In genomic region chr1:82449671-82450070, GRCh38 we compare ENCODE assay signal across 30 cellular contexts.
DNase-seq lines count a peak whose midpoint lies in the region; ATAC-seq and TF ChIP-seq lines count a peak whose summit lies in the region.
"Had no signal": no experiment of that assay in that cellular context is flagged by ENCODE, and none has a peak within 500 bp of the region (broad histone marks: within the 10 kb centered on the region; RNA-seq: fewer than 3 reads in every experiment).

No MANE protein-coding gene starts in this region.

- DNase-seq in LHCN-M2 (ENCODE audit: low read depth) (peak; percentile 14), brain microvascular endothelial cell (peak; percentile 73), kidney epithelial cell (ENCODE audit: low read depth) (peak; percentile 56)
- DNase-seq in activated naive CD4-positive, alpha-beta T cell (lab: John Stamatoyannopoulos, UW), result no peak
- DNase-seq in activated T-helper 1 cell treated with anti-CD3 and anti-CD28 coated beads, Interleukin-12 subunit alpha, Interleukin-12 subunit beta, Interleukin-2, Interleukin-4 antibody, amounts not matched to agents 30 ng/mL and 10 ng/mL and 1 ng/mL, durations not matched to agents 14 hours and 24 hours and 36 hours (ENCODE audit: low spot score), result no peak
- DNase-seq: activated CD4-positive, alpha-beta T cell treated with anti-CD3 and anti-CD28 coated beads, Interleukin-2, amount 50 U/mL, for 48 hours; activated CD4-positive, CD25-positive, alpha-beta regulatory T cell treated with anti-CD3 and anti-CD28 coated beads, Interleukin-2, amount 50 U/mL, for 72 hours; activated naive CD4-positive, alpha-beta T cell treated with anti-CD3 and anti-CD28 coated beads, Interleukin-2, amount 10 ng/mL, durations not matched to agents 7 days and 5 days; activated T-cell treated with anti-CD3 and anti-CD28 coated beads, Interleukin-2, amount 50 U/mL, for 72 hours; caudate nucleus; dermis blood vessel endothelial cell; DMS79; gastrocnemius medialis; GF-D8; Karpas-422; left colon; mammary epithelial cell; NCI-H1436; NCI-H2081; NCI-H748 treated with DMSO at 0.1 percent for 48 hours; SK-N-SH; stimulated activated naive CD4-positive, alpha-beta T cell; T-helper 2 cell; upper lobe of left lung had no signal

- no peak overlapping the region for H3K4me3 Mint-ChIP-seq in activated T-helper 1 cell treated with anti-CD3 and anti-CD28 coated beads, Interleukin-12 subunit alpha, Interleukin-12 subunit beta, Interleukin-2, Interleukin-4 antibody, amounts not matched to agents 30 ng/mL and 10 ng/mL and 1 ng/mL, durations not matched to agents 14 hours and 24 hours and 36 hours
- H3K4me3 Mint-ChIP-seq: activated naive CD4-positive, alpha-beta T cell treated with anti-CD3 and anti-CD28 coated beads, Interleukin-2, amount 10 ng/mL, durations not matched to agents 7 days and 5 days; activated T-cell treated with anti-CD3 and anti-CD28 coated beads, Interleukin-2, amount 50 U/mL, for 72 hours; CD14-positive monocyte; nephron had no signal

- H3K27ac Mint-ChIP-seq in activated T-helper 1 cell treated with anti-CD3 and anti-CD28 coated beads, Interleukin-12 subunit alpha, Interleukin-12 subunit beta, Interleukin-2, Interleukin-4 antibody, amounts not matched to agents 30 ng/mL and 10 ng/mL and 1 ng/mL, durations not matched to agents 14 hours and 24 hours and 36 hours, result no peak overlapping the region
- H3K27ac Mint-ChIP-seq: activated naive CD4-positive, alpha-beta T cell treated with anti-CD3 and anti-CD28 coated beads, Interleukin-2, amount 10 ng/mL, durations not matched to agents 7 days and 5 days; activated T-cell treated with anti-CD3 and anti-CD28 coated beads, Interleukin-2, amount 50 U/mL, for 72 hours; CD14-positive monocyte; nephron had no signal

- H3K4me3 ChIP-seq in brain microvascular endothelial cell (ENCODE audit: low read depth, low read length) (no peak overlapping the region), kidney epithelial cell (ENCODE audit: low read depth, low read length) (no peak overlapping the region)
- H3K4me3 ChIP-seq: esophagus muscularis mucosa, gastrocnemius medialis, upper lobe of left lung had no signal

- TF ChIP-seq CTCF in brain microvascular endothelial cell (IDR thresholded peaks at IDR 0.05; ENCODE audit: low read depth, low read length, missing control alignments), result no peak
- TF ChIP-seq CTCF in kidney epithelial cell (IDR thresholded peaks at IDR 0.05; ENCODE audit: insufficient read depth, low read length, poor library complexity, severe bottlenecking), result no peak

- intact Hi-C loops in activated T-helper 1 cell treated with anti-CD3 and anti-CD28 coated beads, Interleukin-12 subunit alpha, Interleukin-12 subunit beta, Interleukin-2, Interleukin-4 antibody, amounts not matched to agents 30 ng/mL and 10 ng/mL and 1 ng/mL, durations not matched to agents 14 hours and 24 hours and 36 hours (cut with micrococcal nuclease), result no loop called here

- H3K27ac ChIP-seq in brain microvascular endothelial cell, result no peak overlapping the region
- H3K27ac ChIP-seq: esophagus muscularis mucosa, gastrocnemius medialis, upper lobe of left lung had no signal

- peaks cover 12% of the 10 kb centered on the region for H3K9me3 Mint-ChIP-seq in activated T-helper 1 cell treated with anti-CD3 and anti-CD28 coated beads, Interleukin-12 subunit alpha, Interleukin-12 subunit beta, Interleukin-2, Interleukin-4 antibody, amounts not matched to agents 30 ng/mL and 10 ng/mL and 1 ng/mL, durations not matched to agents 14 hours and 24 hours and 36 hours

- H3K36me3 Mint-ChIP-seq in activated T-helper 1 cell treated with anti-CD3 and anti-CD28 coated beads, Interleukin-12 subunit alpha, Interleukin-12 subunit beta, Interleukin-2, Interleukin-4 antibody, amounts not matched to agents 30 ng/mL and 10 ng/mL and 1 ng/mL, durations not matched to agents 14 hours and 24 hours and 36 hours (ENCODE audit: low read depth), result peaks cover 1% of the 10 kb centered on the region
- H3K36me3 Mint-ChIP-seq: activated naive CD4-positive, alpha-beta T cell treated with anti-CD3 and anti-CD28 coated beads, Interleukin-2, amount 10 ng/mL, durations not matched to agents 7 days and 5 days; CD14-positive monocyte had no signal

- H3K27me3 ChIP-seq in brain microvascular endothelial cell (replicated peaks) (no peaks in the 10 kb centered on the region), kidney epithelial cell (ENCODE audit: control insufficient read depth, insufficient read depth, low read length) (no peaks in the 10 kb centered on the region)
- H3K27me3 ChIP-seq: esophagus muscularis mucosa, gastrocnemius medialis, upper lobe of left lung had no signal

- no peaks in the 10 kb centered on the region for H3K27me3 Mint-ChIP-seq in activated T-helper 1 cell treated with anti-CD3 and anti-CD28 coated beads, Interleukin-12 subunit alpha, Interleukin-12 subunit beta, Interleukin-2, Interleukin-4 antibody, amounts not matched to agents 30 ng/mL and 10 ng/mL and 1 ng/mL, durations not matched to agents 14 hours and 24 hours and 36 hours (ENCODE audit: insufficient read depth)
- H3K27me3 Mint-ChIP-seq: activated naive CD4-positive, alpha-beta T cell treated with anti-CD3 and anti-CD28 coated beads, Interleukin-2, amount 10 ng/mL, durations not matched to agents 7 days and 5 days had no signal

- no peaks in the 10 kb centered on the region for H3K4me1 Mint-ChIP-seq in activated T-helper 1 cell treated with anti-CD3 and anti-CD28 coated beads, Interleukin-12 subunit alpha, Interleukin-12 subunit beta, Interleukin-2, Interleukin-4 antibody, amounts not matched to agents 30 ng/mL and 10 ng/mL and 1 ng/mL, durations not matched to agents 14 hours and 24 hours and 36 hours (ENCODE audit: low read depth)
- H3K4me1 Mint-ChIP-seq: activated naive CD4-positive, alpha-beta T cell treated with anti-CD3 and anti-CD28 coated beads, Interleukin-2, amount 10 ng/mL, durations not matched to agents 7 days and 5 days; CD14-positive monocyte; nephron had no signal

- no peaks in the 10 kb centered on the region for H3K36me3 ChIP-seq in brain microvascular endothelial cell (replicated peaks)
- no peaks in the 10 kb centered on the region for H3K36me3 ChIP-seq in kidney epithelial cell (ENCODE audit: control insufficient read depth, insufficient read depth, low read length)
- H3K36me3 ChIP-seq: esophagus muscularis mucosa, gastrocnemius medialis, upper lobe of left lung had no signal

- ATAC-seq in GM21390 (IDR thresholded peaks at IDR 0.05; ENCODE audit: unreplicated experiment) (no peak), GM18868 (IDR thresholded peaks at IDR 0.05; ENCODE audit: unreplicated experiment) (no peak)
- ATAC-seq: activated T-cell treated with anti-CD3 and anti-CD28 coated beads, Interleukin-2, amount 50 U/mL, for 72 hours; gastrocnemius medialis; left colon; Right ventricle myocardium inferior had no signal

- in situ Hi-C loops in brain microvascular endothelial cell (cut with HindIII; ENCODE audit: low pct_ligation_motif_present, low sequenced_read_pairs), result no loop called here

Comparison
In these comparisons a context has a peak if more than half of its experiments do, and no peak if none do; other contexts are left out.
1. DNase-seq: peak in LHCN-M2 (single experiment), brain microvascular endothelial cell (single experiment) and kidney epithelial cell (single experiment); none in activated naive CD4-positive, alpha-beta T cell (0 of 4) and activated T-helper 1 cell treated with anti-CD3 and anti-CD28 coated beads, Interleukin-12 subunit alpha, Interleukin-12 subunit beta, Interleukin-2, Interleukin-4 antibody, amounts not matched to agents 30 ng/mL and 10 ng/mL and 1 ng/mL, durations not matched to agents 14 hours and 24 hours and 36 hours (single experiment).